ENCODE assay signal across 16 cellular contexts in the genomic region with DNA sequence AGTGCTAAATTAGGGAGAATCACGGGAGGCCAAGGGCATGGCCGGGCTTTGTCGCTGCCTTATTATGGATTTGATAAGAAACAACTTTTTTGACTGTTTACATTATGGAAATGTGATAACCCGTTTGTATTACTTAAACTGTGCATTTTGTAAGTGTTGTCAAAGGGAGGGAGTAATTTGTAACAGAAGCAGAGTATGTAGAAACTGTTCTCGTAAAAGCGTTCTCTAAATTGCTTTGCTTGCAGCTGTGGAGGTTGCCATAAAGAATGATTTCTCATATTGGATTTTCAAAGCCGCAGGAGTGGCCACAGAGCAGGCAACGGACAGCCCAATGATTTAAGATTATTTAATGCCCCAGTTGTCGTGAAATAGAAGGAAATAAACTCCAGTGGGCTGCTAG.
DNase-seq lines count a peak whose midpoint lies in the region; ATAC-seq and TF ChIP-seq lines count a peak whose summit lies in the region.
"Had no signal": no experiment of that assay in that cellular context is flagged by ENCODE, and none has a peak within 500 bp of the region (broad histone marks: within the 10 kb centered on the region; RNA-seq: fewer than 3 reads in every experiment).

No MANE protein-coding gene starts in this region.

- no peak overlapping the region for H2BK15ac ChIP-seq in H9 (ENCODE audit: low read depth, low read length)

- no peaks in the 10 kb centered on the region for H3K27me3 Mint-ChIP-seq in H9 (ENCODE audit: low read depth)

- H2BK20ac ChIP-seq in H9 (ENCODE audit: low read depth, low read length, poor library complexity, severe bottlenecking) = no peak overlapping the region

- ATAC-seq in mucosa of descending colon (peak; percentile 62), GM21723 (IDR thresholded peaks at IDR 0.05; ENCODE audit: unreplicated experiment) (no peak)
- ATAC-seq: K562 had no signal

- intact Hi-C loops in mucosa of descending colon (cut with DNase I, micrococcal nuclease) = no loop called here

- no peak overlapping the region for H2BK120ac ChIP-seq in H9 (ENCODE audit: low read depth, low read length, poor library complexity, severe bottlenecking)

- H3K9me3 ChIP-seq in H9 (ENCODE audit: control insufficient read depth, low read depth, low read length) (no peaks in the 10 kb centered on the region), mucosa of descending colon (no peaks in the 10 kb centered on the region)
- H3K9me3 ChIP-seq: BE2C had no signal

- no peak overlapping the region for H3K9ac ChIP-seq in H9 (ENCODE audit: extremely low read depth, insufficient read length, low read length)

- H3K4ac ChIP-seq in H9 (ENCODE audit: low read depth, low read length) = no peak overlapping the region

- H3K27me3 ChIP-seq in H9 (ENCODE audit: insufficient read depth, low read length) = no peaks in the 10 kb centered on the region
- H3K27me3 ChIP-seq: BE2C had no signal

- H3K23me2 ChIP-seq in H9 (ENCODE audit: insufficient read length, low read depth, low read length, poor library complexity, severe bottlenecking) = no peaks in the 10 kb centered on the region

- H4K20me1 ChIP-seq in H9 (ENCODE audit: control insufficient read depth, insufficient read depth, insufficient read length) = no peaks in the 10 kb centered on the region

- no peak overlapping the region for H3K4me2 ChIP-seq in H9 (ENCODE audit: insufficient read depth, insufficient read length, low read length)

- peak overlapping the region in 2 of 3 experiments; percentile 7 to 57; a peak in 2 of 7 replicates for H3K27ac Mint-ChIP-seq in H9
- H3K27ac Mint-ChIP-seq: CD14-positive monocyte; CD4-positive, alpha-beta memory T cell had no signal

- H3K56ac ChIP-seq in H9 (ENCODE audit: insufficient read length, low read depth, low read length) = no peak overlapping the region

- no peaks in the 10 kb centered on the region for H3K36me3 Mint-ChIP-seq in H9 (ENCODE audit: insufficient read depth in 1 of 3, low read depth in 3 of 3)
- H3K36me3 Mint-ChIP-seq: CD14-positive monocyte; CD4-positive, alpha-beta memory T cell had no signal

- H3K36me3 ChIP-seq in mucosa of descending colon (ENCODE audit: low read depth) = no peaks in the 10 kb centered on the region
- H3K36me3 ChIP-seq: BE2C had no signal

- WGBS in H9 (ENCODE audit: extremely low coverage, insufficient read length, low lambda C conversion rate) = no CpG with 5 or more reads among the region's 9 CpGs

- DNase-seq in H9 (no peak), fibroblast of gingiva (ENCODE audit: low read depth) (peak; percentile 60), mucosa of descending colon (no peak), C1 segment of cervical spinal cord (lab: John Stamatoyannopoulos, UW) (no peak), NCI-H2171 (lab: John Stamatoyannopoulos, UW) (no peak)
- DNase-seq: ACHN; BE2C; CD4-positive, alpha-beta memory T cell; DMS153; DMS79; GDM1; GOT3; H7 had no signal

- no peak overlapping the region for H3K4me3 ChIP-seq in mucosa of descending colon
- H3K4me3 ChIP-seq: K562 had no signal

- no peak overlapping the region for H3K14ac ChIP-seq in H9 (ENCODE audit: insufficient read depth, low read length)

- no peak overlapping the region for H3T11ph ChIP-seq in H9 (ENCODE audit: low read length)

- H3K4me1 Mint-ChIP-seq in H9 = peaks cover 21% of the 10 kb centered on the region in 2 experiments
- H3K4me1 Mint-ChIP-seq: CD14-positive monocyte; CD4-positive, alpha-beta memory T cell had no signal

- H4K91ac ChIP-seq in H9 (ENCODE audit: insufficient read length, low read depth, low read length) = no peak overlapping the region

- H3K23ac ChIP-seq in H9 (ENCODE audit: insufficient read length, low read depth, low read length) = no peak overlapping the region

- no peak overlapping the region for H3K4me3 Mint-ChIP-seq in H9
- H3K4me3 Mint-ChIP-seq: CD14-positive monocyte; CD4-positive, alpha-beta memory T cell had no signal

- H3K27ac ChIP-seq in H9 (ENCODE audit: insufficient read length, low read depth, low read length) = no peak overlapping the region

- no peak overlapping the region for H2AK5ac ChIP-seq in H9 (ENCODE audit: insufficient read length, low read length)

- H4K5ac ChIP-seq in H9 (ENCODE audit: insufficient read length, low read depth, low read length) = no peak overlapping the region

- no peaks in the 10 kb centered on the region for H3K79me1 ChIP-seq in H9 (ENCODE audit: insufficient read depth, low read depth, low read length, poor library complexity, severe bottlenecking)

- no peak for TF ChIP-seq CTCF in H9 (conservative IDR thresholded peaks at IDR 0.05)
- TF ChIP-seq CTCF in mucosa of descending colon (IDR thresholded peaks at IDR 0.05) = no peak

- no peak overlapping the region for H2BK5ac ChIP-seq in H9 (ENCODE audit: insufficient read length, low read length)

- H3K4me1 ChIP-seq in H9 (ENCODE audit: insufficient read depth, low read length) (no peaks in the 10 kb centered on the region), mucosa of descending colon (ENCODE audit: low read depth) (no peaks in the 10 kb centered on the region)
- H3K4me1 ChIP-seq: BE2C had no signal

- no peak overlapping the region for H3K18ac ChIP-seq in H9 (ENCODE audit: insufficient read length, low read depth, low read length)

- H4K8ac ChIP-seq in H9 (replicated peaks; ENCODE audit: insufficient read length, low read depth, low read length) = no peak overlapping the region

- no peak overlapping the region for H2AFZ ChIP-seq in H9 (ENCODE audit: low read length)

- no peak overlapping the region for H2BK12ac ChIP-seq in H9 (ENCODE audit: insufficient read length, low read depth, low read length)

- H3K9me3 Mint-ChIP-seq in H9 = no peaks in the 10 kb centered on the region

- H3K79me2 ChIP-seq in H9 (ENCODE audit: insufficient read depth, low read length) = no peaks in the 10 kb centered on the region
